In genomic region chr10:47443145-47443544, GRCh38 we compare ENCODE assay signal across 33 cellular contexts. TPM values are rescaled to one million over a fixed set of nuclear protein-coding genes. Genes with fewer than 3 reads are reported as not detected.
"Had no signal": no experiment of that assay in that cellular context is flagged by ENCODE, and none has a peak within 500 bp of the region (broad histone marks: within the 10 kb centered on the region; RNA-seq: fewer than 3 reads in every experiment).

No MANE protein-coding gene starts in this region.

- H3K27ac Mint-ChIP-seq: activated CD4-positive, alpha-beta T cell treated with anti-CD3 and anti-CD28 coated beads for 36 hours; activated CD4-positive, alpha-beta T cell treated with anti-CD3 and anti-CD28 coated beads, Interleukin-2, amount 10 ng/mL, durations not matched to agents 24 days and 14 days; activated CD8-positive, alpha-beta T cell treated with anti-CD3 and anti-CD28 coated beads for 36 hours; activated naive CD8-positive, alpha-beta T cell; activated T-helper 17 cell treated with anti-CD3 and anti-CD28 coated beads, Interleukin-2, amount 50 U/mL, for 72 hours; effector memory CD8-positive, alpha-beta T cell had no signal

- H3K4me3 Mint-ChIP-seq: activated CD4-positive, alpha-beta T cell treated with anti-CD3 and anti-CD28 coated beads for 36 hours; activated CD4-positive, alpha-beta T cell treated with anti-CD3 and anti-CD28 coated beads, Interleukin-2, amount 10 ng/mL, durations not matched to agents 24 days and 14 days; activated CD8-positive, alpha-beta T cell treated with anti-CD3 and anti-CD28 coated beads for 36 hours; activated naive CD8-positive, alpha-beta T cell; activated T-cell treated with anti-CD3 and anti-CD28 coated beads, Interleukin-2, amount 50 U/mL, for 4 hours; activated T-helper 17 cell treated with anti-CD3 and anti-CD28 coated beads, Interleukin-2, amount 50 U/mL, for 72 hours; effector memory CD8-positive, alpha-beta T cell had no signal

- H3K36me3 ChIP-seq: brain microvascular endothelial cell, esophagus squamous epithelium, gastroesophageal sphincter, heart right ventricle had no signal

- DNase-seq: activated CD4-positive, alpha-beta T cell treated with anti-CD3 and anti-CD28 coated beads for 36 hours; activated CD4-positive, alpha-beta T cell treated with anti-CD3 and anti-CD28 coated beads, Interleukin-2, amount 10 ng/mL, durations not matched to agents 24 days and 14 days; activated CD4-positive, CD25-positive, alpha-beta regulatory T cell; activated CD4-positive, CD25-positive, alpha-beta regulatory T cell treated with anti-CD3 and anti-CD28 coated beads, Interleukin-2, amount 50 U/mL, for 72 hours; activated CD8-positive, alpha-beta memory T cell treated with anti-CD3 and anti-CD28 coated beads for 24 hours; activated CD8-positive, alpha-beta T cell treated with anti-CD3 and anti-CD28 coated beads for 36 hours; activated effector memory CD4-positive, alpha-beta T cell treated with Interleukin-2 at 50 U/mL for 16 hours; activated gamma-delta T cell treated with Interleukin-2 at 50 U/mL for 16 hours; activated naive CD4-positive, alpha-beta T cell treated with anti-CD3 and anti-CD28 coated beads, Interleukin-2, amount 50 U/mL, for 16 hours; activated naive CD4-positive, alpha-beta T cell treated with Interleukin-2 at 50 U/mL for 16 hours; activated T-cell treated with anti-CD3 and anti-CD28 coated beads, Interleukin-2, amount 50 U/mL, for 4 hours; amniotic stem cell; anterior cingulate cortex; brain microvascular endothelial cell; caudate nucleus; cortex of kidney; effector memory CD8-positive, alpha-beta T cell; esophagus squamous epithelium; foreskin melanocyte; heart right ventricle; T-helper 2 cell had no signal

- H3K4me1 ChIP-seq: gastroesophageal sphincter, heart right ventricle had no signal

- H3K27me3 ChIP-seq: brain microvascular endothelial cell had no signal

- H3K4me1 Mint-ChIP-seq: activated CD4-positive, alpha-beta T cell treated with anti-CD3 and anti-CD28 coated beads, Interleukin-2, amount 10 ng/mL, durations not matched to agents 24 days and 14 days; activated T-helper 17 cell treated with anti-CD3 and anti-CD28 coated beads, Interleukin-2, amount 50 U/mL, for 72 hours had no signal

- H3K27ac ChIP-seq: brain microvascular endothelial cell, epithelial cell of prostate, esophagus squamous epithelium, gastroesophageal sphincter, heart right ventricle had no signal

- H3K4me3 ChIP-seq: esophagus squamous epithelium, gastroesophageal sphincter, heart right ventricle had no signal

RNA-seq across cellular contexts. Expression of gene ANXA8, which starts 40.8 kb away (rescaled TPM):
- total RNA-seq: activated CD4-positive, alpha-beta T cell treated with anti-CD3 and anti-CD28 coated beads for 36 hours; activated CD4-positive, alpha-beta T cell treated with anti-CD3 and anti-CD28 coated beads, Interleukin-2, amount 10 ng/mL, durations not matched to agents 24 days and 14 days; activated CD8-positive, alpha-beta T cell treated with anti-CD3 and anti-CD28 coated beads for 36 hours; activated T-cell treated with anti-CD3 and anti-CD28 coated beads, Interleukin-2, amount 50 U/mL, for 4 hours; activated T-helper 17 cell treated with anti-CD3 and anti-CD28 coated beads, Interleukin-2, amount 50 U/mL, for 72 hours; dermis microvascular lymphatic vessel endothelial cell; fibroblast of lung had no signal

RNA-seq across cellular contexts. Expression of gene FAM25G, which starts 48.4 kb away (rescaled TPM):
- total RNA-seq: activated CD4-positive, alpha-beta T cell treated with anti-CD3 and anti-CD28 coated beads for 36 hours; activated CD4-positive, alpha-beta T cell treated with anti-CD3 and anti-CD28 coated beads, Interleukin-2, amount 10 ng/mL, durations not matched to agents 24 days and 14 days; activated CD8-positive, alpha-beta T cell treated with anti-CD3 and anti-CD28 coated beads for 36 hours; activated T-cell treated with anti-CD3 and anti-CD28 coated beads, Interleukin-2, amount 50 U/mL, for 4 hours; activated T-helper 17 cell treated with anti-CD3 and anti-CD28 coated beads, Interleukin-2, amount 50 U/mL, for 72 hours; astrocyte; chondrocyte; dermis microvascular lymphatic vessel endothelial cell; fibroblast of lung; fibroblast of villous mesenchyme; gastroesophageal sphincter; glomerular endothelial cell; heart right ventricle; T-helper 1 cell treated with Interleukin-12 subunit alpha and Interleukin-12 subunit beta and Interleukin-4 antibody, amounts not matched to agents 30 ng/mL and 1 ng/mL, for 36 hours had no signal
- polyA plus RNA-seq: adipose tissue, fibroblast of lung, heart right ventricle had no signal

RNA-seq across cellular contexts. Expression of gene ZNF488, which starts 59.1 kb away (rescaled TPM):
- total RNA-seq: activated CD4-positive, alpha-beta T cell treated with anti-CD3 and anti-CD28 coated beads, Interleukin-2, amount 10 ng/mL, durations not matched to agents 24 days and 14 days; fibroblast of lung; glomerular endothelial cell; T-helper 1 cell treated with Interleukin-12 subunit alpha and Interleukin-12 subunit beta and Interleukin-4 antibody, amounts not matched to agents 30 ng/mL and 1 ng/mL, for 36 hours had no signal
